In the genomic region with DNA sequence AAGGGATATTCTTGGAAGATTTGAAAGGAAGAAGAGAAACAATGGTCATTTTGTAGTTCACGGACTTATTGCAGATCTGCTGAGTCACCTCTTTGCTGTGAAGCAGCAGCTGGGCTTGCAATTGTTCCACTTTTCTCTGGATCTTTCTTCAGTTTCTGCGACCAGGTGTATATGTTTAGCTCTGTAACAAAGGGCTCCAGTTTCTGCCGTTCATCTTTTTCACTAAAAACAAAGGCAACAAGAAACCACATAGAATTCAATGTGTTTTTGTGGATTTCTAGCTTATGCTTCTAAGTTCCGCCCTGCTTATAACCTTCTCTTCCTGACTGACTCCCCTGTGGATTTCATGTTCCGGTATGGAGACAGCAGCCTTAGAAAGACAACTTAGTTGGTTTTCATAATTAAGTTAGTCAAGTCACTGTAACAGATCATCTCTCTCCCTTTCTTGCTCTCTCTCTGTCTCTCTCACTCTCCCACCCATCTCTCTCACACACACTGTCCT, we compare ENCODE assay signal across 12 cellular contexts.
DNase-seq lines count a peak whose midpoint lies in the region; ATAC-seq, FAIRE-seq and TF ChIP-seq lines count a peak whose summit lies in the region.
"Had no signal": no experiment of that assay in that cellular context is flagged by ENCODE, and none has a peak within 500 bp of the region (broad histone marks: within the 10 kb centered on the region; RNA-seq: fewer than 3 reads in every experiment).

No MANE protein-coding gene starts in this region.

- peak overlapping the region; percentile 9; the same call in 1 of the 2 replicates for H3K4me2 ChIP-seq in HepG2 (ENCODE audit: low read depth, low read length)

- H3K27me3 ChIP-seq in HepG2 (ENCODE audit: control insufficient read depth in 1 of 2, insufficient read depth in 2 of 2, low read length in 2 of 2) (no peaks in the 10 kb centered on the region), right lobe of liver (no peaks in the 10 kb centered on the region), lower lobe of right lung (ENCODE audit: low read depth) (no peaks in the 10 kb centered on the region)
- H3K27me3 ChIP-seq: neutrophil had no signal

- DNase-seq in HepG2 (ENCODE audit: low spot score) (no peak), right lobe of liver (no peak), astrocyte of the cerebellum (ENCODE audit: low read depth) (peak; percentile 5), iPS-NIHi11 (ENCODE audit: low spot score) (peak; percentile 7), SIG-M5 (lab: John Stamatoyannopoulos, UW) (no peak), GM10266 (ENCODE audit: extremely low spot score) (no peak), lower lobe of right lung (no peak), DMS 273 (lab: John Stamatoyannopoulos, UW; ENCODE audit: unreplicated experiment) (no peak)
- DNase-seq: Karpas-422; stimulated activated naive CD8-positive, alpha-beta T cell treated with anti-CD3 and anti-CD28 coated beads, Interleukin-15, Interleukin-2, amounts not matched to agents 100 U/mL and 50 U/mL, for 24 hours had no signal

- TF ChIP-seq CTCF in HepG2 (CRISPR knock-in tag; IDR thresholded peaks at IDR 0.05) (no peak), right lobe of liver (IDR thresholded peaks at IDR 0.05) (no peak), astrocyte of the cerebellum (IDR thresholded peaks at IDR 0.05; ENCODE audit: low read depth, low read length, missing control alignments) (no peak), GM10266 (IDR thresholded peaks at IDR 0.05; ENCODE audit: control insufficient read depth, insufficient read depth, low read depth, missing control alignments) (no peak), lower lobe of right lung (IDR thresholded peaks at IDR 0.05) (no peak)

- intact Hi-C loops in HepG2 (cut with micrococcal nuclease; ENCODE audit: unreplicated experiment) (no loop called here), right lobe of liver (cut with DNase I) (no loop called here), lower lobe of right lung (cut with DNase I) (no loop called here)

- no peak for TF ChIP-seq RAD21 in HepG2 (CRISPR knock-in tag; IDR thresholded peaks at IDR 0.05)

- H3K79me2 ChIP-seq in HepG2 (ENCODE audit: insufficient read depth, low read length): no peaks in the 10 kb centered on the region

- ATAC-seq in HepG2 (no peak), right lobe of liver (no peak), lower lobe of right lung (no peak)
- ATAC-seq: stimulated activated naive CD8-positive, alpha-beta T cell treated with anti-CD3 and anti-CD28 coated beads, Interleukin-15, Interleukin-2, amounts not matched to agents 100 U/mL and 50 U/mL, for 24 hours had no signal

- TF ChIP-seq EP300 in HepG2 (IDR thresholded peaks at IDR 0.05; ENCODE audit: low read depth in 2 of 2, low read length in 2 of 2) (no peak), HepG2 (CRISPR knock-in tag; IDR thresholded peaks at IDR 0.05; ENCODE audit: borderline replicate concordance) (no peak)

- no peaks in the 10 kb centered on the region for H3K36me3 ChIP-seq in HepG2 (replicated peaks in 1 of 2; ENCODE audit: control insufficient read depth in 1 of 2, insufficient read depth in 2 of 2, low read length in 2 of 2)
- no peaks in the 10 kb centered on the region for H3K36me3 ChIP-seq in right lobe of liver
- H3K36me3 ChIP-seq in lower lobe of right lung: no peaks in the 10 kb centered on the region
- H3K36me3 ChIP-seq: neutrophil had no signal

- no peak overlapping the region for H3K4me3 ChIP-seq in HepG2 (replicated peaks in 1 of 3; ENCODE audit: insufficient read depth in 1 of 3, low read depth in 2 of 3, low read length in 3 of 3)
- H3K4me3 ChIP-seq in right lobe of liver: no peak overlapping the region
- H3K4me3 ChIP-seq in astrocyte of the cerebellum (ENCODE audit: low read depth, low read length): no peak overlapping the region
- no peak overlapping the region for H3K4me3 ChIP-seq in lower lobe of right lung

- TF ChIP-seq POLR2A in HepG2 (IDR thresholded peaks at IDR 0.05; ENCODE audit: insufficient read depth in 1 of 2, low read depth in 2 of 2, low read length in 2 of 2): no peak
- no peak for TF ChIP-seq POLR2A in right lobe of liver (IDR thresholded peaks at IDR 0.05)

- WGBS in HepG2 (ENCODE audit: low lambda C conversion rate): 26% methylated on average over 5 of the region's 5 CpGs
- WGBS in right lobe of liver (ENCODE audit: insufficient coverage, low coverage, low lambda C conversion rate, missing lambda C conversion rate): 32% methylated on average over 5 of the region's 5 CpGs

- H3K9ac ChIP-seq in HepG2 (ENCODE audit: insufficient read depth, low read depth, low read length): no peak overlapping the region

- H3K9me3 ChIP-seq in HepG2 (ENCODE audit: low read length) (no peaks in the 10 kb centered on the region), right lobe of liver (no peaks in the 10 kb centered on the region), lower lobe of right lung (no peaks in the 10 kb centered on the region)
- H3K9me3 ChIP-seq: neutrophil had no signal

- in situ Hi-C loops in HepG2 (cut with HindIII; ENCODE audit: extremely low pct_ligation_motif_present, low pct_unique_long_range_greater_than_20kb) (no loop called here), astrocyte of the cerebellum (cut with HindIII; ENCODE audit: low sequenced_read_pairs) (no loop called here)

- CTCF ChIA-PET in HepG2 (lab: Yijun Ruan, JAX; ENCODE audit: low intra/inter-chr PET ratio, low total read pairs): no interaction called here

- BruUV-seq in HepG2 (replicated peaks; lab: Mats Ljungman, UMichigan): no TSS peak

- POLR2A ChIA-PET in HepG2 (lab: Yijun Ruan, JAX): no interaction called here

- no peak for FAIRE-seq in HepG2 (lab: Jason Lieb, UNC)
- FAIRE-seq: endometrium had no signal

- H4K20me1 ChIP-seq in HepG2 (ENCODE audit: insufficient read depth, low read length): no peaks in the 10 kb centered on the region

- H3K27ac ChIP-seq in HepG2 (ENCODE audit: extremely low read length, insufficient read depth, low read length): no peak overlapping the region
- no peak overlapping the region for H3K27ac ChIP-seq in right lobe of liver
- H3K27ac ChIP-seq in lower lobe of right lung: no peak overlapping the region
- H3K27ac ChIP-seq: neutrophil had no signal

- no peaks in the 10 kb centered on the region for H3K4me1 ChIP-seq in HepG2 (ENCODE audit: insufficient read depth, low read length)
- H3K4me1 ChIP-seq in right lobe of liver: no peaks in the 10 kb centered on the region
- no peaks in the 10 kb centered on the region for H3K4me1 ChIP-seq in lower lobe of right lung

- H2AFZ ChIP-seq in HepG2 (ENCODE audit: low read length): peak overlapping the region; percentile 15

TF ChIP-seq in HepG2, 621 proteins besides CTCF, POLR2A, EP300 and RAD21 (continues in another document):
- TF ChIP-seq, protein P1, sequence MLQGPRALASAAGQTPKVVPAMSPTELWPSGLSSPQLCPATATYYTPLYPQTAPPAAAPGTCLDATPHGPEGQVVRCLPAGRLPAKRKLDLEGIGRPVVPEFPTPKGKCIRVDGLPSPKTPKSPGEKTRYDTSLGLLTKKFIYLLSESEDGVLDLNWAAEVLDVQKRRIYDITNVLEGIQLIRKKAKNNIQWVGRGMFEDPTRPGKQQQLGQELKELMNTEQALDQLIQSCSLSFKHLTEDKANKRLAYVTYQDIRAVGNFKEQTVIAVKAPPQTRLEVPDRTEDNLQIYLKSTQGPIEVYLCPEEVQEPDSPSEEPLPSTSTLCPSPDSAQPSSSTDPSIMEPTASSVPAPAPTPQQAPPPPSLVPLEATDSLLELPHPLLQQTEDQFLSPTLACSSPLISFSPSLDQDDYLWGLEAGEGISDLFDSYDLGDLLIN (CRISPR knock-in tag; IDR thresholded peaks at IDR 0.05; ENCODE audit: borderline replicate concordance): no peak
- TF ChIP-seq ZNF619 (CRISPR knock-in tag; IDR thresholded peaks at IDR 0.05): no peak
- no peak for TF ChIP-seq NFYB (CRISPR knock-in tag; IDR thresholded peaks at IDR 0.05)
- TF ChIP-seq RFX3 (CRISPR knock-in tag; IDR thresholded peaks at IDR 0.05): no peak
- TF ChIP-seq ZNF788 (CRISPR knock-in tag; IDR thresholded peaks at IDR 0.05; ENCODE audit: borderline replicate concordance): no peak
- TF ChIP-seq MAF1 (CRISPR knock-in tag; IDR thresholded peaks at IDR 0.05; ENCODE audit: borderline replicate concordance): no peak
- no peak for TF ChIP-seq ARID5B (CRISPR knock-in tag; IDR thresholded peaks at IDR 0.05)

Comparison
In these comparisons a context has a peak if more than half of its experiments do, and no peak if none do; other contexts are left out.
1. DNase-seq: peak in astrocyte of the cerebellum (single experiment) and iPS-NIHi11 (single experiment); none in HepG2 (single experiment), right lobe of liver (0 of 3), SIG-M5 (single experiment), GM10266 (single experiment), lower lobe of right lung (single experiment) and DMS 273 (single experiment).